Comparison of ENCODE assay signal across 13 cellular contexts in genomic region chr2:162118166-162119031, GRCh38. TPM values are rescaled to one million over a fixed set of nuclear protein-coding genes. Genes with fewer than 3 reads are reported as not detected.
DNase-seq lines count a peak whose midpoint lies in the region; ATAC-seq, FAIRE-seq and TF ChIP-seq lines count a peak whose summit lies in the region.
"Had no signal": no experiment of that assay in that cellular context is flagged by ENCODE, and none has a peak within 500 bp of the region (broad histone marks: within the 10 kb centered on the region; RNA-seq: fewer than 3 reads in every experiment).

No MANE protein-coding gene starts in this region.

- TF ChIP-seq POLR2A in vagina (IDR thresholded peaks at IDR 0.05) (no peak), GM12891 (IDR thresholded peaks at IDR 0.05; ENCODE audit: low read depth, low read length) (no peak)

- H3K36me3 Mint-ChIP-seq in MCF 10A (ENCODE audit: insufficient read depth, unreplicated experiment), result no peaks in the 10 kb centered on the region

- TF ChIP-seq CTCF in right atrium auricular region (IDR thresholded peaks at IDR 0.05) (no peak), MCF 10A (IDR thresholded peaks at IDR 0.05; ENCODE audit: unreplicated experiment) (no peak), vagina (IDR thresholded peaks at IDR 0.05) (no peak)

- H3K4me1 ChIP-seq in right atrium auricular region, result peaks cover 0 to 21% of the 10 kb centered on the region in 2 donors
- H3K4me1 ChIP-seq in vagina, result peaks cover 21% of the 10 kb centered on the region

- peak overlapping the region; percentile 10 for H3K4me3 Mint-ChIP-seq in MCF 10A (ENCODE audit: unreplicated experiment)

- CTCF ChIA-PET in MCF 10A (lab: Yijun Ruan, JAX), result interaction anchor here (0.8 to 1.8 kb wide), 10 partner anchors 10 to 868 kb away, joined by 3 to 10 read pairs (median 4); no protein-coding TSS in a partner anchor

- H3K9me3 ChIP-seq in right atrium auricular region (no peaks in the 10 kb centered on the region), vagina (no peaks in the 10 kb centered on the region)

- DNase-seq in Right ventricle myocardium superior (peak; percentile 58), right atrium auricular region (ENCODE audit: low spot score) (no peak), MCF 10A (ENCODE audit: unreplicated experiment) (peak; percentile 83), iris pigment epithelial cell (ENCODE audit: low read depth) (peak; percentile 80), vagina (ENCODE audit: extremely low spot score in 2 of 2) (no peak), GM12891 (ENCODE audit: insufficient read length, low spot score) (no peak), DMS 273 (lab: John Stamatoyannopoulos, UW; ENCODE audit: unreplicated experiment) (no peak), NCI-H748 treated with DMSO at 0.1 percent for 48 hours (lab: John Stamatoyannopoulos, UW) (no peak)
- DNase-seq: activated CD4-positive, CD25-positive, alpha-beta regulatory T cell; NCI-H526 treated with DMSO at 0.1 percent for 48 hours had no signal

- H3K4me3 ChIP-seq in right atrium auricular region, result no peak overlapping the region
- H3K4me3 ChIP-seq in vagina, result no peak overlapping the region
- H3K4me3 ChIP-seq: BLaER1 treated with 17β-estradiol and CSF1 and Interleukin-3, amounts not matched to agents 10 nM and 100 nM had no signal

- no peaks in the 10 kb centered on the region for H3K27me3 Mint-ChIP-seq in MCF 10A (ENCODE audit: insufficient read depth, unreplicated experiment)

- H3K27me3 ChIP-seq in right atrium auricular region (no peaks in the 10 kb centered on the region), vagina (no peaks in the 10 kb centered on the region)
- H3K27me3 ChIP-seq: BLaER1 treated with 17β-estradiol and CSF1 and Interleukin-3, amounts not matched to agents 10 nM and 100 nM had no signal

- no TSS peak for BruUV-seq in MCF 10A (replicated peaks; lab: Mats Ljungman, UMichigan)

- POLR2A ChIA-PET in MCF 10A (lab: Yijun Ruan, JAX), result interaction anchor here (0.7 to 1.4 kb wide), 4 partner anchors 24 to 156 kb away, joined by 3 to 4 read pairs (median 3); no protein-coding TSS in a partner anchor

- ATAC-seq in Right ventricle myocardium superior (ENCODE audit: poor library complexity), result peak; percentile 85

- peaks cover 7% of the 10 kb centered on the region for H3K4me1 Mint-ChIP-seq in MCF 10A (ENCODE audit: insufficient read depth, unreplicated experiment)

- intact Hi-C loops in Right ventricle myocardium superior (cut with DNase I) (no loop called here), MCF 10A (cut with micrococcal nuclease) (loop anchor here (1.0 kb wide), 1 partner anchor 25 kb away; no protein-coding TSS in a partner anchor), vagina (cut with DNase I) (no loop called here)

- H3K36me3 ChIP-seq in right atrium auricular region (no peaks in the 10 kb centered on the region), vagina (no peaks in the 10 kb centered on the region)
- H3K36me3 ChIP-seq: BLaER1 treated with 17β-estradiol and CSF1 and Interleukin-3, amounts not matched to agents 10 nM and 100 nM had no signal

- H3K9me3 Mint-ChIP-seq in MCF 10A (ENCODE audit: unreplicated experiment), result peaks cover 8% of the 10 kb centered on the region

- no peak for FAIRE-seq in GM12891 (lab: Jason Lieb, UNC)
- FAIRE-seq: GM18507 had no signal

- peak overlapping the region; percentile 53 for H3K27ac Mint-ChIP-seq in MCF 10A (ENCODE audit: low read depth, unreplicated experiment)
- H3K27ac Mint-ChIP-seq: progenitor cell of endocrine pancreas had no signal

- no peak overlapping the region for H3K27ac ChIP-seq in right atrium auricular region
- peak overlapping the region; percentile 12 for H3K27ac ChIP-seq in vagina
- H3K27ac ChIP-seq: BLaER1 treated with 17β-estradiol and CSF1 and Interleukin-3, amounts not matched to agents 10 nM and 100 nM had no signal

TF ChIP-seq in GM12891, 5 proteins besides CTCF, POLR2A, EP300 and RAD21:
- TF ChIP-seq POU2F2 (IDR thresholded peaks at IDR 0.05; ENCODE audit: low read depth, low read length) (no peak), PAX5 (IDR thresholded peaks at IDR 0.05; ENCODE audit: insufficient read depth, low read length, severe bottlenecking) (no peak), POLR2AphosphoS5 (IDR thresholded peaks at IDR 0.05; ENCODE audit: low read depth, low read length) (no peak), SPI1 (IDR thresholded peaks at IDR 0.05; ENCODE audit: low read depth, low read length) (no peak), TAF1 (IDR thresholded peaks at IDR 0.05; ENCODE audit: low read depth, low read length) (no peak)

RNA-seq across cellular contexts. Expression of gene GCG, which starts 33.6 kb away (rescaled TPM):
- total RNA-seq in Right ventricle myocardium superior (not detected), right atrium auricular region (not detected), MCF 10A (2022) (not detected in 2 replicates), vagina (not detected)
- not detected for polyA plus RNA-seq in GM12891 (2012; ENCODE audit: low read depth, missing spikeins)

RNA-seq across cellular contexts. Expression of gene DPP4, which starts 44.4 kb away (rescaled TPM):
- 3.8 TPM for total RNA-seq in Right ventricle myocardium superior
- 1 to 10 TPM; 4.5 to 6.8 TPM for total RNA-seq in right atrium auricular region
- not detected in 2 replicates for total RNA-seq in MCF 10A (2022)
- 15.5 TPM for total RNA-seq in vagina
- polyA plus RNA-seq in GM12891 (2012; ENCODE audit: low read depth, missing spikeins), result 0.19 TPM

Comparison
In these comparisons a context has a peak if more than half of its experiments do, and no peak if none do; other contexts are left out.
1. DNase-seq: peak in Right ventricle myocardium superior (single experiment), MCF 10A (single experiment) and iris pigment epithelial cell (single experiment); none in right atrium auricular region (single experiment), vagina (0 of 2), GM12891 (single experiment), DMS 273 (single experiment) and NCI-H748 treated with DMSO at 0.1 percent for 48 hours (single experiment).